ENCODE assay signal across 10 cellular contexts in the genomic region with DNA sequence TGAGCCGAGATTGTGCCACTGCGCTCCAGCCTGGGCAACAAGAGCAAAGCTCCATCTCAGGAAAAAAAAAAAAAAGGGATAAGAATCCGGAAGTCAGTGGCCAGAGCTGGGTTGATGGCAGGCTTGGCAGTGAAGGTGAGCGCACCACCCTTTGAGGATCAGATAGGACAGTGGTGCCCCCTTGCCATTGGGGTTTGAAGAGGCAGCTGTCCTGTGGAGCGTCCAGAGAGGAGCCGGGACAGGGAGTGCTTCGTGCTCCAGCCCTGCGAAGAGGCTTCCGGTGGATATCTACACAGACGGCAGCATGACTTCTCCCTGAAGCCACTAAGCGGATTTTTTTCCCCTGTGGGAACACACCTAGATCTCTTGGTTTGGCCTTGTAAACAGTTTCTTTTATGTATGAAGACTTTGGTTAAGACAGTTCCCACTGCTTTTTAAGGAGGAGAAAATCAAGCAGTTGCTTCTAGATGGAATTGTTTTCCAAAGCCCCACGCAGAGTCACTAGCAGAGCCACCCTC. TPM values are rescaled to one million over a fixed set of nuclear protein-coding genes. Genes with fewer than 3 reads are reported as not detected.
DNase-seq lines count a peak whose midpoint lies in the region; ATAC-seq, FAIRE-seq and TF ChIP-seq lines count a peak whose summit lies in the region.
"Had no signal": no experiment of that assay in that cellular context is flagged by ENCODE, and none has a peak within 500 bp of the region (broad histone marks: within the 10 kb centered on the region; RNA-seq: fewer than 3 reads in every experiment).

No MANE protein-coding gene starts in this region.

- no peak for TF ChIP-seq EP300 in sigmoid colon (IDR thresholded peaks at IDR 0.05)

- intact Hi-C loops in Calu3 (cut with micrococcal nuclease; ENCODE audit: unreplicated experiment) = no loop called here
- intact Hi-C loops in dorsolateral prefrontal cortex (cut with DNase I) = no loop called here
- intact Hi-C loops in sigmoid colon (cut with DNase I) = no loop called here

- TF ChIP-seq POLR2A in Peyer's patch (IDR thresholded peaks at IDR 0.05) (no peak), sigmoid colon (IDR thresholded peaks at IDR 0.05) (no peak)

- FAIRE-seq in RCC 7860 (lab: Jason Lieb, UNC) = no peak
- FAIRE-seq: islet of Langerhans had no signal

- peaks cover 17 to 64% (median 28%) of the 10 kb centered on the region in 4 donors for H3K4me1 ChIP-seq in Peyer's patch
- H3K4me1 ChIP-seq in sigmoid colon = peaks cover 0 to 36% (median 32%) of the 10 kb centered on the region in 4 donors

- H3K4me3 Mint-ChIP-seq in Calu3 (ENCODE audit: low read depth, unreplicated experiment) = no peak overlapping the region

- BruUV-seq in Calu3 (replicated peaks; lab: Mats Ljungman, UMichigan) = no TSS peak

- CTCF ChIA-PET in Calu3 (lab: Charles Lee) = no interaction called here

- H3K27me3 ChIP-seq in Peyer's patch (no peaks in the 10 kb centered on the region), dorsolateral prefrontal cortex (no peaks in the 10 kb centered on the region), sigmoid colon (no peaks in the 10 kb centered on the region)

- DNase-seq in Calu3 = no peak
- DNase-seq in Peyer's patch = no peak
- no peak for DNase-seq in dorsolateral prefrontal cortex
- peak; percentile 50 for DNase-seq in sigmoid colon
- no peak for DNase-seq in T1000 (lab: John Stamatoyannopoulos, UW)
- no peak for DNase-seq in NCI-H1417 treated with DMSO at 0.1 percent for 48 hours (lab: John Stamatoyannopoulos, UW)
- no peak for DNase-seq in RCC 7860 (ENCODE audit: low spot score)
- DNase-seq: NCI-H2171 treated with DMSO at 0.1 percent for 48 hours had no signal

- H3K9me3 ChIP-seq in Peyer's patch = no peaks in the 10 kb centered on the region
- no peaks in the 10 kb centered on the region for H3K9me3 ChIP-seq in sigmoid colon

- H3K27me3 Mint-ChIP-seq in Calu3 (ENCODE audit: unreplicated experiment) = no peaks in the 10 kb centered on the region

- peak overlapping the region; percentile 70 for H3K27ac Mint-ChIP-seq in Calu3 (ENCODE audit: unreplicated experiment)

- peak overlapping the region in 2 of 4 donors; percentile 15 for H3K4me3 ChIP-seq in Peyer's patch
- peak overlapping the region in 2 of 59 donors; percentile 17 to 21 for H3K4me3 ChIP-seq in dorsolateral prefrontal cortex
- no peak overlapping the region for H3K4me3 ChIP-seq in sigmoid colon

- no peaks in the 10 kb centered on the region for H3K36me3 ChIP-seq in Peyer's patch
- H3K36me3 ChIP-seq in sigmoid colon = no peaks in the 10 kb centered on the region

- 50 to 77% methylated on average over 12 of the region's 12 CpGs for WGBS in sigmoid colon, 2 donors

- peaks cover 24% of the 10 kb centered on the region for H3K4me1 Mint-ChIP-seq in Calu3 (ENCODE audit: low read depth, unreplicated experiment)

- peaks cover 15% of the 10 kb centered on the region for H3K36me3 Mint-ChIP-seq in Calu3 (ENCODE audit: insufficient read depth, unreplicated experiment)

- no peaks in the 10 kb centered on the region for H3K9me3 Mint-ChIP-seq in Calu3 (ENCODE audit: low read depth, unreplicated experiment)

- TF ChIP-seq CTCF in Calu3 (IDR thresholded peaks at IDR 0.05; ENCODE audit: unreplicated experiment) = no peak
- no peak for TF ChIP-seq CTCF in Peyer's patch (IDR thresholded peaks at IDR 0.05)
- no peak for TF ChIP-seq CTCF in dorsolateral prefrontal cortex (IDR thresholded peaks at IDR 0.05 in 54 of 56, conservative IDR thresholded peaks at IDR 0.05 in 2 of 56; ENCODE audit: low read depth in 1 of 56, partially characterized antibody in 56 of 56)
- TF ChIP-seq CTCF in sigmoid colon (IDR thresholded peaks at IDR 0.05) = no peak

- H3K27ac ChIP-seq in Peyer's patch (peak overlapping the region; percentile 81 to 95 (median 86)), dorsolateral prefrontal cortex (peak overlapping the region in 42 of 59 donors; percentile 2 to 83 (median 62)), sigmoid colon (peak overlapping the region in 3 of 4 donors; percentile 61 to 73 (median 70))

- ATAC-seq in GM21447 (IDR thresholded peaks at IDR 0.05; ENCODE audit: unreplicated experiment) = no peak

RNA-seq across cellular contexts. Expression of a gene that starts 6.5 kb away (rescaled TPM):
- 26.1 and 26.4 TPM in 2 replicates for total RNA-seq in Calu3 (2022)
- total RNA-seq in Peyer's patch = 10 to 100 TPM; 44.8 to 67.7 (median 55.7) TPM
- 10 to 100 TPM; 44.0 to 85.9 (median 62.0) TPM for total RNA-seq in dorsolateral prefrontal cortex
- total RNA-seq in sigmoid colon = 10 to 100 TPM; 26.3 to 46.4 (median 32.6) TPM
- polyA plus RNA-seq in sigmoid colon = 10 to 100 TPM; 19.2 to 38.5 (median 22.2) TPM
